15 cellular contexts compared by ENCODE assay signal in genomic region chr14:90682615-90683014, GRCh38.
A peak's percentile ranks its signal among the peaks of the same experiment; 100 is the strongest.
DNase-seq lines count a peak whose midpoint lies in the region; ATAC-seq and TF ChIP-seq lines count a peak whose summit lies in the region.
"Had no signal": no experiment of that assay in that cellular context is flagged by ENCODE, and none has a peak within 500 bp of the region (broad histone marks: within the 10 kb centered on the region; RNA-seq: fewer than 3 reads in every experiment).

No MANE protein-coding gene starts in this region.

- no peaks in the 10 kb centered on the region for H3K36me3 Mint-ChIP-seq in glutamatergic neuron (ENCODE audit: unreplicated experiment)
- H3K36me3 Mint-ChIP-seq: CD14-positive monocyte had no signal

- H3K4me3 ChIP-seq in RWPE2 (ENCODE audit: severe bottlenecking) (no peak overlapping the region), skin epidermis (no peak overlapping the region)

- H3K4me3 Mint-ChIP-seq in glutamatergic neuron (ENCODE audit: unreplicated experiment) = no peak overlapping the region
- H3K4me3 Mint-ChIP-seq: B cell; CD14-positive monocyte; CD8-positive, alpha-beta memory T cell had no signal

- no peaks in the 10 kb centered on the region for H3K36me3 ChIP-seq in RWPE2 (ENCODE audit: low read depth)

- no peaks in the 10 kb centered on the region for H3K9me3 ChIP-seq in RWPE2 (ENCODE audit: severe bottlenecking)
- H3K9me3 ChIP-seq: Caco-2 had no signal

- DNase-seq in RWPE2 (ENCODE audit: low spot score) (no peak), foreskin keratinocyte (no peak), glutamatergic neuron (no peak), omental fat pad (ENCODE audit: low spot score) (no peak), NCI-H1417 treated with DMSO at 0.1 percent for 48 hours (lab: John Stamatoyannopoulos, UW) (no peak)
- DNase-seq: Caco-2; CD8-positive, alpha-beta memory T cell; DND-41; GDM1 had no signal

- peaks cover 25% of the 10 kb centered on the region for H3K4me1 ChIP-seq in RWPE2 (ENCODE audit: insufficient read depth, poor library complexity, severe bottlenecking)
- H3K4me1 ChIP-seq in foreskin keratinocyte = peaks cover 13% of the 10 kb centered on the region
- H3K4me1 ChIP-seq: Caco-2 had no signal

- H3K27me3 ChIP-seq in RWPE2 (ENCODE audit: insufficient read depth, poor library complexity, severe bottlenecking) (no peaks in the 10 kb centered on the region), foreskin keratinocyte (no peaks in the 10 kb centered on the region)

- ATAC-seq in RWPE2 (ENCODE audit: low read depth) (no peak), foreskin keratinocyte (no peak), HG03354 (IDR thresholded peaks at IDR 0.05; ENCODE audit: poor library complexity, severe bottlenecking, unreplicated experiment) (no peak), omental fat pad (ENCODE audit: low FRiP score) (no peak)
- ATAC-seq: HCT116 had no signal

- H3K27ac ChIP-seq in RWPE2 (ENCODE audit: poor library complexity, severe bottlenecking) (peak overlapping the region; percentile 35), foreskin keratinocyte (peak overlapping the region; percentile 5), skin epidermis (peak overlapping the region in 14 of 21 experiments; percentile 9 to 74 (median 54))
- H3K27ac ChIP-seq: HL-60 had no signal

- H3K27me3 Mint-ChIP-seq in glutamatergic neuron (ENCODE audit: unreplicated experiment) = no peaks in the 10 kb centered on the region

- no peaks in the 10 kb centered on the region for H3K9me3 Mint-ChIP-seq in glutamatergic neuron (ENCODE audit: unreplicated experiment)
- H3K9me3 Mint-ChIP-seq: CD14-positive monocyte; CD8-positive, alpha-beta memory T cell had no signal

- no peak overlapping the region for H3K27ac Mint-ChIP-seq in glutamatergic neuron (ENCODE audit: unreplicated experiment)
- H3K27ac Mint-ChIP-seq: B cell had no signal

- H3K4me1 Mint-ChIP-seq in glutamatergic neuron (ENCODE audit: low read depth, unreplicated experiment) = peaks cover under 1% of the 10 kb centered on the region
- H3K4me1 Mint-ChIP-seq: B cell had no signal

- no peak for TF ChIP-seq CTCF in RWPE2 (IDR thresholded peaks at IDR 0.05; ENCODE audit: poor library complexity, severe bottlenecking)
- no peak for TF ChIP-seq CTCF in foreskin keratinocyte (conservative IDR thresholded peaks at IDR 0.05)
- TF ChIP-seq CTCF in glutamatergic neuron (IDR thresholded peaks at IDR 0.05; ENCODE audit: partially characterized antibody, unreplicated experiment) = no peak
- TF ChIP-seq CTCF in omental fat pad (IDR thresholded peaks at IDR 0.05) = no peak
